Comparison of ENCODE assay signal across 8 cellular contexts in genomic region chr2:73176881-73177644, GRCh38. TPM values are rescaled to one million over a fixed set of nuclear protein-coding genes. Genes with fewer than 3 reads are reported as not detected.
DNase-seq lines count a peak whose midpoint lies in the region; ATAC-seq, FAIRE-seq and TF ChIP-seq lines count a peak whose summit lies in the region.

No MANE protein-coding gene starts in this region.

- DNase-seq in Calu3: peak; percentile 94
- peak; percentile 94 for DNase-seq in HTR-8/SVneo (ENCODE audit: insufficient read length, low spot score)
- DNase-seq in NT2/D1 (ENCODE audit: low read depth, low spot score): peak; percentile 74
- DNase-seq in activated CD8-positive, alpha-beta memory T cell treated with anti-CD3 and anti-CD28 coated beads, Interleukin-2, amount 50 U/mL, for 48 hours: peak; percentile 96
- peak; percentile 77 for DNase-seq in epithelial cell of esophagus (ENCODE audit: low read depth)
- peak; percentile 89 to 94 (median 91) for DNase-seq in mucosa of descending colon
- DNase-seq in stimulated activated CD8-positive, alpha-beta memory T cell treated with anti-CD3 and anti-CD28 coated beads, Interleukin-2, amount 100 ng/mL, for 48 hours (ENCODE audit: low read depth in 2 of 2): peak; percentile 85 to 87

- FAIRE-seq in HTR-8/SVneo (lab: Jason Lieb, UNC): peak; percentile 75

- H3K36me3 ChIP-seq in NT2/D1 (ENCODE audit: insufficient read depth, insufficient read length, low read length): no peaks in the 10 kb centered on the region
- no peaks in the 10 kb centered on the region for H3K36me3 ChIP-seq in mucosa of descending colon (ENCODE audit: low read depth)

- H3K9me3 ChIP-seq in NT2/D1 (ENCODE audit: insufficient read depth, low read length): peaks cover 5% of the 10 kb centered on the region; the same call in 1 of the 2 replicates
- H3K9me3 ChIP-seq in mucosa of descending colon: no peaks in the 10 kb centered on the region

- ATAC-seq in GM21390 (IDR thresholded peaks at IDR 0.05; ENCODE audit: unreplicated experiment) (peak; percentile 85), mucosa of descending colon (peak; percentile 97)

- BruUV-seq in Calu3 (replicated peaks; lab: Mats Ljungman, UMichigan): no TSS peak

- CTCF ChIA-PET in Calu3 (lab: Charles Lee): interaction anchor here (0.6 to 2.3 kb wide), 18 partner anchors 16 to 319 kb away, joined by 3 to 38 read pairs (median 4); partner anchors contain the start of genes SMYD5 and SPR

- H3K9me3 Mint-ChIP-seq in Calu3 (ENCODE audit: low read depth, unreplicated experiment): no peaks in the 10 kb centered on the region

- H3K27me3 ChIP-seq in NT2/D1 (ENCODE audit: insufficient read depth, insufficient read length): peaks cover 63% of the 10 kb centered on the region

- peaks cover 86% of the 10 kb centered on the region for H3K27me3 Mint-ChIP-seq in Calu3 (ENCODE audit: unreplicated experiment)

- peaks cover 9% of the 10 kb centered on the region for H3K4me1 Mint-ChIP-seq in Calu3 (ENCODE audit: low read depth, unreplicated experiment)

- peak overlapping the region; percentile 39 for H3K4me3 ChIP-seq in NT2/D1 (ENCODE audit: insufficient read length, low read depth)
- peak overlapping the region; percentile 61 for H3K4me3 ChIP-seq in epithelial cell of esophagus (ENCODE audit: low read length)
- H3K4me3 ChIP-seq in mucosa of descending colon: no peak overlapping the region

- H3K9ac ChIP-seq in NT2/D1 (ENCODE audit: insufficient read length, low read depth): peak overlapping the region; percentile 67

- H3K4me1 ChIP-seq in NT2/D1 (ENCODE audit: insufficient read depth, insufficient read length): peaks cover 14% of the 10 kb centered on the region
- peaks cover 16% of the 10 kb centered on the region for H3K4me1 ChIP-seq in mucosa of descending colon (ENCODE audit: low read depth)

- peak; percentile 95 for TF ChIP-seq CTCF in Calu3 (IDR thresholded peaks at IDR 0.05; ENCODE audit: unreplicated experiment)
- TF ChIP-seq CTCF in epithelial cell of esophagus (IDR thresholded peaks at IDR 0.05; ENCODE audit: insufficient read depth, low read depth, low read length, missing control alignments): peak; percentile 70
- TF ChIP-seq CTCF in mucosa of descending colon (IDR thresholded peaks at IDR 0.05): peak; percentile 99

- intact Hi-C loops in Calu3 (cut with micrococcal nuclease; ENCODE audit: unreplicated experiment): loop anchor here (2.0 to 5.0 kb wide), 3 partner anchors 35 to 284 kb away; partner anchors contain the start of gene SMYD5
- intact Hi-C loops in mucosa of descending colon (cut with DNase I, micrococcal nuclease): loop anchor here in 1 of 2 donors (10.0 kb wide), 1 partner anchor 282 kb away; no protein-coding TSS in a partner anchor

- H3K36me3 Mint-ChIP-seq in Calu3 (ENCODE audit: insufficient read depth, unreplicated experiment): peaks cover 16% of the 10 kb centered on the region

- peak overlapping the region; percentile 86 for H3K4me3 Mint-ChIP-seq in Calu3 (ENCODE audit: low read depth, unreplicated experiment)

- no peak overlapping the region for H3K27ac Mint-ChIP-seq in Calu3 (ENCODE audit: unreplicated experiment)

RNA-seq across cellular contexts. Expression of gene NOTO, which starts 25.3 kb away (rescaled TPM):
- total RNA-seq in Calu3 (2022) (not detected in 2 replicates), mucosa of descending colon (not detected)

RNA-seq across cellular contexts. Expression of gene SMYD5, which starts 37.0 kb away (rescaled TPM):
- total RNA-seq in Calu3 (2022): 32.1 and 36.0 TPM in 2 replicates
- total RNA-seq in mucosa of descending colon: 10 to 100 TPM; 10.5 to 20.0 (median 16.0) TPM

RNA-seq across cellular contexts. Expression of gene PRADC1, which starts 56.0 kb away (rescaled TPM):
- total RNA-seq in Calu3 (2022): 13.2 and 13.8 TPM in 2 replicates
- total RNA-seq in mucosa of descending colon: 10 to 100 TPM; 30.4 to 37.4 (median 34.6) TPM

RNA-seq across cellular contexts. Expression of gene CCT7, which starts 57.0 kb away (rescaled TPM):
- 394 and 403 TPM in 2 replicates for total RNA-seq in Calu3 (2022)
- total RNA-seq in mucosa of descending colon: 100 to 1,000 TPM; 132 to 207 (median 144) TPM
